25 cellular contexts compared by ENCODE assay signal in genomic region chr1:172530000-172530399, GRCh38. TPM values are rescaled to one million over a fixed set of nuclear protein-coding genes. Genes with fewer than 3 reads are reported as not detected.
A peak's percentile ranks its signal among the peaks of the same experiment; 100 is the strongest.
DNase-seq lines count a peak whose midpoint lies in the region; ATAC-seq, FAIRE-seq and TF ChIP-seq lines count a peak whose summit lies in the region.
"Had no signal": no experiment of that assay in that cellular context is flagged by ENCODE, and none has a peak within 500 bp of the region (broad histone marks: within the 10 kb centered on the region; RNA-seq: fewer than 3 reads in every experiment).

No MANE protein-coding gene starts in this region.

- H3K4me3 ChIP-seq in SK-N-SH (ENCODE audit: low read depth in 2 of 2, low read length in 1 of 2) (no peak overlapping the region), K562 (no peak overlapping the region), smooth muscle cell (no peak overlapping the region)
- H3K4me3 ChIP-seq: dorsolateral prefrontal cortex, upper lobe of left lung had no signal

- no peak for ATAC-seq in SK-N-SH treated with all-trans-retinoic acid at 6 μM for 48 hours
- ATAC-seq in K562: no peak
- ATAC-seq in T-helper 17 cell: no peak
- ATAC-seq in stimulated activated naive CD8-positive, alpha-beta T cell treated with anti-CD3 and anti-CD28 coated beads, Interleukin-15, Interleukin-2, amounts not matched to agents 100 U/mL and 50 U/mL, for 24 hours: no peak
- ATAC-seq: activated CD4-positive, CD25-positive, alpha-beta regulatory T cell treated with anti-CD3 and anti-CD28 coated beads, Interleukin-2, amount 50 U/mL, for 24 hours had no signal

- no peak overlapping the region for H3K27ac Mint-ChIP-seq in T-helper 17 cell
- H3K27ac Mint-ChIP-seq: activated CD4-positive, alpha-beta memory T cell treated with anti-CD3 and anti-CD28 coated beads, Interleukin-2, amount 10 ng/mL, durations not matched to agents 7 days and 5 days; activated naive CD8-positive, alpha-beta T cell treated with anti-CD3 and anti-CD28 coated beads for 36 hours; T-helper 2 cell treated with Interferon-gamma antibody and Interleukin-4, amounts not matched to agents 5 μg/mL and 100 μg/mL, for 36 hours had no signal

- DNase-seq in SK-N-SH: no peak
- peak; percentile 78 for DNase-seq in OCI-M1 (lab: John Stamatoyannopoulos, UW)
- DNase-seq in K562 (ENCODE audit: extremely low read depth in 1 of 4, low spot score in 3 of 4): peak; percentile 26 to 55 (median 34)
- DNase-seq in smooth muscle cell (lab: John Stamatoyannopoulos, UW; ENCODE audit: unreplicated experiment): no peak
- no peak for DNase-seq in T-helper 17 cell
- no peak for DNase-seq in stimulated activated naive CD8-positive, alpha-beta T cell treated with anti-CD3 and anti-CD28 coated beads, Interleukin-15, Interleukin-2, amounts not matched to agents 100 U/mL and 50 U/mL, for 24 hours
- DNase-seq in NAMALWA (ENCODE audit: low spot score): no peak
- DNase-seq: activated CD4-positive, alpha-beta memory T cell treated with anti-CD3 and anti-CD28 coated beads, Interleukin-2, amount 10 ng/mL, durations not matched to agents 7 days and 5 days; activated naive CD8-positive, alpha-beta T cell treated with anti-CD3 and anti-CD28 coated beads for 36 hours; CD8-positive, alpha-beta memory T cell; DMS53; dorsolateral prefrontal cortex; HCEC 1CT; head of caudate nucleus; NCI-H2171; NCI-H524; small intestine; stimulated activated CD4-positive, alpha-beta T cell treated with anti-CD3 and anti-CD28 coated beads, Interleukin-2, amount 100 ng/mL, for 24 hours; upper lobe of left lung had no signal

- H3K36me3 ChIP-seq in SK-N-SH (replicated peaks in 1 of 2; ENCODE audit: control insufficient read depth in 1 of 2, insufficient read depth in 2 of 2, low read length in 1 of 2): no peaks in the 10 kb centered on the region
- no peaks in the 10 kb centered on the region for H3K36me3 ChIP-seq in K562 (ENCODE audit: control insufficient read depth, insufficient read depth, low read length)
- no peaks in the 10 kb centered on the region for H3K36me3 ChIP-seq in smooth muscle cell (ENCODE audit: low read depth)
- H3K36me3 ChIP-seq: neutrophil, upper lobe of left lung had no signal

- CTCF ChIA-PET in SK-N-SH (lab: Yijun Ruan, JAX): no interaction called here
- CTCF ChIA-PET in K562 (lab: Yijun Ruan, JAX; ENCODE audit: low intra/inter-chr PET ratio): no interaction called here

- no peaks in the 10 kb centered on the region for H3K9me1 ChIP-seq in K562 (ENCODE audit: control insufficient read depth, insufficient read depth, low read length)

- peaks cover 29% of the 10 kb centered on the region for H3K4me1 Mint-ChIP-seq in T-helper 17 cell

- peaks cover 12% of the 10 kb centered on the region for H4K20me1 ChIP-seq in SK-N-SH (ENCODE audit: insufficient read depth)
- H4K20me1 ChIP-seq in K562 (replicated peaks; ENCODE audit: control insufficient read depth, insufficient read depth, low read length): peaks cover 7% of the 10 kb centered on the region; the same call in 1 of the 2 replicates
- H4K20me1 ChIP-seq in smooth muscle cell (ENCODE audit: low read depth): peaks cover 15% of the 10 kb centered on the region

- H3K9me3 ChIP-seq in SK-N-SH (no peaks in the 10 kb centered on the region), K562 (replicated peaks; ENCODE audit: control insufficient read depth, insufficient read depth, low read depth, low read length) (no peaks in the 10 kb centered on the region), smooth muscle cell (replicated peaks; ENCODE audit: low read depth) (no peaks in the 10 kb centered on the region), T-helper 17 cell (ENCODE audit: control insufficient read depth, low read length, poor library complexity, severe bottlenecking) (no peaks in the 10 kb centered on the region)
- H3K9me3 ChIP-seq: neutrophil, upper lobe of left lung had no signal

- TF ChIP-seq CTCF in SK-N-SH (IDR thresholded peaks at IDR 0.05) (no peak), K562 (IDR thresholded peaks at IDR 0.05 in 2 of 3, conservative IDR thresholded peaks at IDR 0.05 in 1 of 3; ENCODE audit: insufficient read depth in 2 of 3, low read depth in 1 of 3, low read length in 3 of 3) (no peak), smooth muscle cell (IDR thresholded peaks at IDR 0.05; ENCODE audit: borderline replicate concordance, insufficient read depth, poor library complexity, severe bottlenecking) (no peak)

- POLR2A ChIA-PET in SK-N-SH (lab: Yijun Ruan, JAX): no interaction called here
- POLR2A ChIA-PET in K562 (lab: Yijun Ruan, JAX): interaction anchor here (0.6 to 3.4 kb wide), 3 partner anchors 11 to 157 kb away, joined by 3 to 37 read pairs (median 5); no protein-coding TSS in a partner anchor

- no peak overlapping the region for H3K4me3 Mint-ChIP-seq in T-helper 17 cell
- H3K4me3 Mint-ChIP-seq: activated naive CD8-positive, alpha-beta T cell treated with anti-CD3 and anti-CD28 coated beads for 36 hours had no signal

- no TSS peak for BruUV-seq in K562 (replicated peaks; lab: Mats Ljungman, UMichigan)

- H3K9ac ChIP-seq in SK-N-SH: no peak overlapping the region
- 0 out of 4 replicates have a peak overlapping the region, but pooled peaks of 1 of the 2 experiments have one; percentile 17 for H3K9ac ChIP-seq in K562 (ENCODE audit: insufficient read depth in 1 of 2, low read depth in 2 of 2, low read length in 2 of 2)
- no peak overlapping the region for H3K9ac ChIP-seq in smooth muscle cell (ENCODE audit: low read depth)

- H3F3A ChIP-seq in SK-N-SH (replicated peaks; ENCODE audit: insufficient read depth) (peaks cover 10% of the 10 kb centered on the region), smooth muscle cell (ENCODE audit: low read depth) (peaks cover 4% of the 10 kb centered on the region)

- H3K36me3 Mint-ChIP-seq in T-helper 17 cell (ENCODE audit: low read depth): peaks cover 11% of the 10 kb centered on the region
- H3K36me3 Mint-ChIP-seq: IgD-negative memory B cell had no signal

- TF ChIP-seq RAD21 in SK-N-SH (IDR thresholded peaks at IDR 0.05; ENCODE audit: low read length): no peak
- peak in 1 of 2 experiments; percentile 15; a peak in 1 of 4 replicates for TF ChIP-seq RAD21 in K562 (CRISPR knock-in tag; conservative IDR thresholded peaks at IDR 0.05 in 1 of 2, IDR thresholded peaks at IDR 0.05 in 1 of 2)

- in situ Hi-C loops in K562 (cut with MboI): no loop called here

- H2AFZ ChIP-seq in SK-N-SH (ENCODE audit: low read depth): peak overlapping the region; percentile 39; the same call in 1 of the 2 replicates
- peak overlapping the region; percentile 75 for H2AFZ ChIP-seq in K562 (ENCODE audit: low read depth, low read length)
- H2AFZ ChIP-seq in smooth muscle cell (ENCODE audit: low read depth): peak overlapping the region; percentile 52

- no peak for TF ChIP-seq EP300 in SK-N-SH (IDR thresholded peaks at IDR 0.05; ENCODE audit: borderline replicate concordance in 1 of 2, low read depth in 1 of 2, low read length in 1 of 2)
- TF ChIP-seq EP300 in K562 (IDR thresholded peaks at IDR 0.05; ENCODE audit: low read length): peak; percentile 45

- H3K4me1 ChIP-seq in SK-N-SH (ENCODE audit: control insufficient read depth in 1 of 2, insufficient read depth in 2 of 2, low read depth in 1 of 2, low read length in 1 of 2) (peaks cover 0 to 15% of the 10 kb centered on the region in 2 experiments; a peak in 2 of 4 replicates), K562 (replicated peaks in 1 of 2; ENCODE audit: control insufficient read depth in 2 of 2, insufficient read depth in 2 of 2, low read length in 2 of 2) (peaks cover 3 to 28% of the 10 kb centered on the region in 2 experiments; a peak in 3 of 5 replicates), smooth muscle cell (ENCODE audit: low read depth) (peaks cover 15% of the 10 kb centered on the region)

- H3K9me2 ChIP-seq in SK-N-SH: no peaks in the 10 kb centered on the region

- H3K27me3 ChIP-seq in SK-N-SH (ENCODE audit: insufficient read depth) (no peaks in the 10 kb centered on the region), K562 (ENCODE audit: control insufficient read depth in 2 of 2, insufficient read depth in 2 of 2, low read length in 2 of 2) (no peaks in the 10 kb centered on the region), smooth muscle cell (ENCODE audit: low read depth) (no peaks in the 10 kb centered on the region)
- H3K27me3 ChIP-seq: dorsolateral prefrontal cortex, neutrophil, upper lobe of left lung had no signal

- intact Hi-C loops in K562 (cut with micrococcal nuclease): no loop called here

- peak; percentile 40 for FAIRE-seq in K562 (lab: Jason Lieb, UNC)
- FAIRE-seq: A204.1, small intestine had no signal

- H3K79me2 ChIP-seq in SK-N-SH (ENCODE audit: insufficient read depth) (peaks cover 20% of the 10 kb centered on the region), K562 (ENCODE audit: control insufficient read depth, insufficient read depth, low read length) (peaks cover 19% of the 10 kb centered on the region), smooth muscle cell (ENCODE audit: low read depth) (peaks cover 14% of the 10 kb centered on the region)

- no peak for TF ChIP-seq POLR2A in K562 (conservative IDR thresholded peaks at IDR 0.05)

- H3K4me2 ChIP-seq in SK-N-SH (no peak overlapping the region), K562 (ENCODE audit: insufficient read depth, low read length) (peak overlapping the region; percentile 46), smooth muscle cell (no peak overlapping the region)

- H3K27me3 Mint-ChIP-seq in T-helper 17 cell: peaks cover 14% of the 10 kb centered on the region

- 29% methylated on average over 2 of the region's 2 CpGs for WGBS in SK-N-SH (ENCODE audit: low lambda C conversion rate)
- 0% methylated on average over 2 of the region's 2 CpGs for WGBS in K562 (ENCODE audit: insufficient coverage, low coverage, missing lambda C conversion rate)
- WGBS in smooth muscle cell (ENCODE audit: low lambda C conversion rate): 18% methylated on average over 2 of the region's 2 CpGs

- H3K27ac ChIP-seq in SK-N-SH (ENCODE audit: low read depth in 2 of 2, low read length in 1 of 2) (no peak overlapping the region), K562 (ENCODE audit: extremely low read depth, low read depth, low read length) (peak overlapping the region; percentile 35; the same call in 2 of the 3 replicates), smooth muscle cell (ENCODE audit: low read depth) (peak overlapping the region; percentile 52)
- H3K27ac ChIP-seq: dorsolateral prefrontal cortex, neutrophil, upper lobe of left lung had no signal

RNA-seq across cellular contexts. Expression of gene SUCO, which starts 3.0 kb away (rescaled TPM):
- polyA plus RNA-seq in SK-N-SH (2012; rRNA removed) (5.4 and 7.6 TPM in 2 replicates), K562 (2011; rRNA removed) (15.7 and 15.9 TPM in 2 replicates), K562 (2014; fragmentation: Illumina TruSeq; extraction: Trizol) (11.5 and 14.3 TPM in 2 replicates), K562 (2014; fragmentation: Nextera tagmentation; extraction: Ambion mirVana) (1 to 10 TPM; 2.5 to 3.6 TPM), K562 (2014; rRNA removed) (8.0 and 10.7 TPM in 2 replicates), smooth muscle cell (16.9 and 28.7 TPM in 2 replicates)
- polyA plus RNA-seq in SK-N-SH (2012; cell fraction: cytosol; rRNA removed): 8.6 and 9.9 TPM in 2 replicates
- polyA plus RNA-seq in SK-N-SH (2012; cell fraction: nucleus; rRNA removed): 4.4 and 10.0 TPM in 2 replicates
- 40.3 and 147 TPM in 2 replicates for total RNA-seq in K562 (2011; cell fraction: chromatin; rRNA removed; ENCODE audit: low replicate concordance)
- total RNA-seq in K562 (2011; cell fraction: nucleolus; rRNA removed): 13.8 and 22.6 TPM in 2 replicates
- 55.4 and 77.5 TPM in 2 replicates for total RNA-seq in K562 (2011; cell fraction: nucleoplasm; rRNA removed)
- total RNA-seq in K562 (2014; rRNA removed) (9.1 and 9.4 TPM in 2 replicates), K562 (2014; rRNA removed; fragmentation: Illumina TruSeq; extraction: Trizol) (19.2 and 22.3 TPM in 2 replicates), K562 (2015; rRNA removed; fragmentation: Illumina TruSeq; extraction: Trizol) (18.8 and 20.6 TPM in 2 replicates), K562 (2021) (15.9 and 18.5 TPM in 2 replicates), smooth muscle cell (86.0 and 96.7 TPM in 2 replicates), T-helper 17 cell (10 to 100 TPM; 86.9 to 95.8 TPM)
- 1.8 and 4.8 TPM in 2 replicates for polyA plus RNA-seq in K562 (2011; cell fraction: cytosol; rRNA removed)
- polyA plus RNA-seq in K562 (2011; cell fraction: nucleus; rRNA removed): 13.8 and 22.3 TPM in 2 replicates
- polyA plus RNA-seq in K562 (2012): 9.6 and 12.5 TPM in 2 replicates
- polyA minus RNA-seq in K562 (2011; rRNA and poly(A)+ RNA removed): 39.5 and 71.3 TPM in 2 replicates
- 17.1 and 19.9 TPM in 2 replicates for polyA minus RNA-seq in K562 (2011; cell fraction: cytosol; rRNA and poly(A)+ RNA removed)
- polyA minus RNA-seq in K562 (2011; cell fraction: nucleus; rRNA and poly(A)+ RNA removed): 35.9 and 73.6 TPM in 2 replicates

Comparison
In these comparisons a context has a peak if more than half of its experiments do, and no peak if none do; other contexts are left out.
1. DNase-seq: peak in OCI-M1 (single experiment) and K562 (4 of 4); none in SK-N-SH (single experiment), smooth muscle cell (single experiment), T-helper 17 cell (0 of 3), stimulated activated naive CD8-positive, alpha-beta T cell treated with anti-CD3 and anti-CD28 coated beads, Interleukin-15, Interleukin-2, amounts not matched to agents 100 U/mL and 50 U/mL, for 24 hours (single experiment) and NAMALWA (single experiment).
2. H3K27ac ChIP-seq: peak in K562 (single experiment) and smooth muscle cell (single experiment); none in SK-N-SH (0 of 2).
3. Of the 27 proteins assayed by ChIP-seq in both K562 and SK-N-SH: peak only in K562: ELF1, EP300, GATA2, JUND and MEF2A; only in SK-N-SH: none; in both: none; in neither: 19; mixed calls (peak in some experiments, not most) for 3.
4. Peak in every context shown above with its lines, with median percentiles within 50 percentile points of each other: H2AFZ ChIP-seq.